Comparison of ENCODE assay signal across 18 cellular contexts in genomic region chr1:197637406-197637805, GRCh38.
A peak's percentile ranks its signal among the peaks of the same experiment; 100 is the strongest.
DNase-seq lines count a peak whose midpoint lies in the region; ATAC-seq and TF ChIP-seq lines count a peak whose summit lies in the region.
"Had no signal": no experiment of that assay in that cellular context is flagged by ENCODE, and none has a peak within 500 bp of the region (broad histone marks: within the 10 kb centered on the region; RNA-seq: fewer than 3 reads in every experiment).

No MANE protein-coding gene starts in this region.

- H3K4me1 ChIP-seq in SK-N-SH (ENCODE audit: control insufficient read depth in 1 of 2, insufficient read depth in 2 of 2, low read depth in 1 of 2, low read length in 1 of 2): peaks cover 0 to 8% of the 10 kb centered on the region in 2 experiments; a peak in 2 of 4 replicates
- H3K4me1 ChIP-seq in cardiac muscle cell (ENCODE audit: low read depth): peaks cover 17% of the 10 kb centered on the region

- H3K27ac ChIP-seq in SK-N-SH (ENCODE audit: low read depth in 2 of 2, low read length in 1 of 2) (peak overlapping the region in 1 of 2 experiments; percentile 29; a peak in 2 of 4 replicates), cardiac muscle cell (peak overlapping the region; percentile 31)

- no peaks in the 10 kb centered on the region for H3F3A ChIP-seq in SK-N-SH (replicated peaks; ENCODE audit: insufficient read depth)

- no peaks in the 10 kb centered on the region for H4K20me1 ChIP-seq in SK-N-SH (ENCODE audit: insufficient read depth)

- CTCF ChIA-PET in SK-N-SH (lab: Yijun Ruan, JAX): interaction anchor here (2.1 kb wide), 1 partner anchor 18 kb away, joined by 7 read pairs; no protein-coding TSS in a partner anchor

- H3K36me3 Mint-ChIP-seq in mesothelial cell of epicardium: peaks cover 10% of the 10 kb centered on the region

- H3K4me2 ChIP-seq in SK-N-SH: no peak overlapping the region

- H3K9me2 ChIP-seq in SK-N-SH: no peaks in the 10 kb centered on the region

- no peak for ATAC-seq in GM18517 (IDR thresholded peaks at IDR 0.05; ENCODE audit: unreplicated experiment)
- ATAC-seq: HCT116, Panc1 had no signal

- POLR2A ChIA-PET in SK-N-SH (lab: Yijun Ruan, JAX): no interaction called here

- TF ChIP-seq CTCF in SK-N-SH (IDR thresholded peaks at IDR 0.05) (no peak), cardiac muscle cell (IDR thresholded peaks at IDR 0.05; ENCODE audit: low read depth, low read length) (no peak), mesothelial cell of epicardium (IDR thresholded peaks at IDR 0.05; ENCODE audit: unreplicated experiment) (no peak)

- no peaks in the 10 kb centered on the region for H3K9me3 Mint-ChIP-seq in mesothelial cell of epicardium
- H3K9me3 Mint-ChIP-seq: CD4-positive, alpha-beta T cell had no signal

- H3K79me2 ChIP-seq in SK-N-SH (ENCODE audit: insufficient read depth): no peaks in the 10 kb centered on the region

- H3K36me3 ChIP-seq in SK-N-SH (replicated peaks in 1 of 2; ENCODE audit: control insufficient read depth in 1 of 2, insufficient read depth in 2 of 2, low read length in 1 of 2) (peaks cover 10 to 18% of the 10 kb centered on the region in 2 experiments), cardiac muscle cell (peaks cover 6% of the 10 kb centered on the region)

- WGBS in SK-N-SH (ENCODE audit: low lambda C conversion rate): 70% methylated on average over 3 of the region's 3 CpGs

- no peak overlapping the region for H2AFZ ChIP-seq in SK-N-SH (ENCODE audit: low read depth)

- TF ChIP-seq EP300 in SK-N-SH (IDR thresholded peaks at IDR 0.05; ENCODE audit: borderline replicate concordance in 1 of 2, low read depth in 1 of 2, low read length in 1 of 2): no peak

- peaks cover 22% of the 10 kb centered on the region for H3K4me1 Mint-ChIP-seq in mesothelial cell of epicardium

- H3K27ac Mint-ChIP-seq in mesothelial cell of epicardium: peak overlapping the region; percentile 56
- H3K27ac Mint-ChIP-seq: B cell; CD4-positive, alpha-beta T cell had no signal

- no peaks in the 10 kb centered on the region for H3K27me3 ChIP-seq in SK-N-SH (ENCODE audit: insufficient read depth)
- no peaks in the 10 kb centered on the region for H3K27me3 ChIP-seq in cardiac muscle cell

- H3K9me3 ChIP-seq in SK-N-SH: no peaks in the 10 kb centered on the region
- no peaks in the 10 kb centered on the region for H3K9me3 ChIP-seq in cardiac muscle cell (ENCODE audit: low read depth)

- DNase-seq in NCI-H2227 (lab: John Stamatoyannopoulos, UW; ENCODE audit: unreplicated experiment): peak; percentile 14
- DNase-seq in SK-N-SH: no peak
- DNase-seq in cardiac muscle cell (ENCODE audit: low read depth in 1 of 2, low spot score in 1 of 2): peak in 1 of 2 donors; percentile 3
- no peak for DNase-seq in mesothelial cell of epicardium (ENCODE audit: low spot score in 2 of 2, unreplicated experiment in 2 of 2)
- no peak for DNase-seq in H4 (ENCODE audit: low spot score)
- DNase-seq in AML-193 (lab: John Stamatoyannopoulos, UW): no peak
- DNase-seq: CD4-positive, alpha-beta T cell; DND-41; GDM1; IMR-90; NCI-H1436 treated with DMSO at 0.1 percent for 48 hours; NCI-H2081 treated with DMSO at 0.1 percent for 48 hours; NCI-H345; SHP77 had no signal

- TF ChIP-seq RAD21 in SK-N-SH (IDR thresholded peaks at IDR 0.05; ENCODE audit: low read length): no peak

- no peak overlapping the region for H3K4me3 Mint-ChIP-seq in mesothelial cell of epicardium
- H3K4me3 Mint-ChIP-seq: B cell; CD4-positive, alpha-beta T cell had no signal

- H3K27me3 Mint-ChIP-seq in mesothelial cell of epicardium (ENCODE audit: low read depth): no peaks in the 10 kb centered on the region
- H3K27me3 Mint-ChIP-seq: B cell; CD4-positive, alpha-beta T cell had no signal

- no peak overlapping the region for H3K9ac ChIP-seq in SK-N-SH

- no peak overlapping the region for H3K4me3 ChIP-seq in SK-N-SH (ENCODE audit: low read depth in 2 of 2, low read length in 1 of 2)
- H3K4me3 ChIP-seq in cardiac muscle cell: no peak overlapping the region

TF ChIP-seq in SK-N-SH, 30 proteins besides CTCF, POLR2A, EP300 and RAD21:
- TF ChIP-seq RFX5 (IDR thresholded peaks at IDR 0.05; ENCODE audit: low read length) (peak; percentile 37; the same call in 1 of the 2 replicates), SMC3 (IDR thresholded peaks at IDR 0.05; ENCODE audit: low read depth, low read length) (no peak)
